In the genomic region with DNA sequence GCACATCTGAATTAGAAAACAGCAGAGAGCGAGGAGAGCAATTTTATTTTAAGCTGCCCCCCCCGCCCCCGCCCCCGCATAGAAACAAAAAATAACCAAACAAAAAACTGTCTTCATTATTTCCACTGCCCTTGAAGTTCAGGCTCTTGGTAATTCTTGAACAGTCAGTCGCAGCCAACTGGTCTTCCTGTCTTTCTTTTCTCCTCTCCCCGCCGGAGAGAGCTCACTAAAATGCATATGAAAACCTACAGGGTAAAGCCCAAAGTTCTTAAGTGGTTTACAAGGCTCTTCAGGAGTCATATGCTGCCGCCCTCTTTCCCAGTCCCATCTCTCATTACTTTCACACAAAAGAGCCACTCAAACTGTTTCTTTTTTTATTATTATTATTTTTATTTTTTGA, we compare ENCODE assay signal across 16 cellular contexts. TPM values are rescaled to one million over a fixed set of nuclear protein-coding genes. Genes with fewer than 3 reads are reported as not detected.
DNase-seq lines count a peak whose midpoint lies in the region; ATAC-seq and TF ChIP-seq lines count a peak whose summit lies in the region.
"Had no signal": no experiment of that assay in that cellular context is flagged by ENCODE, and none has a peak within 500 bp of the region (broad histone marks: within the 10 kb centered on the region; RNA-seq: fewer than 3 reads in every experiment).

No MANE protein-coding gene starts in this region.

- no peak overlapping the region for H3K4me3 ChIP-seq in spleen

- H3K4me3 Mint-ChIP-seq in stimulated activated naive CD8-positive, alpha-beta T cell treated with anti-CD3 and anti-CD28 coated beads, Interleukin-15, amount 100 ng/mL, for 72 hours: peak overlapping the region; percentile 33 to 59
- H3K4me3 Mint-ChIP-seq in activated naive CD8-positive, alpha-beta T cell treated with anti-CD3 and anti-CD28 coated beads for 36 hours: peak overlapping the region; percentile 34
- H3K4me3 Mint-ChIP-seq in naive B cell: peak overlapping the region; percentile 49 to 93 (median 80)

- ATAC-seq in stimulated activated naive CD8-positive, alpha-beta T cell treated with anti-CD3 and anti-CD28 coated beads, Interleukin-15, amount 100 ng/mL, for 72 hours: no peak
- ATAC-seq in stimulated activated naive CD8-positive, alpha-beta T cell treated with anti-CD3 and anti-CD28 coated beads, Interleukin-15, Interleukin-2, amounts not matched to agents 100 U/mL and 50 U/mL, for 24 hours: no peak
- ATAC-seq in naive B cell (ENCODE audit: low read depth in 2 of 2) (no peak), GM21360 (IDR thresholded peaks at IDR 0.05; ENCODE audit: unreplicated experiment) (no peak)

- intact Hi-C loops in spleen (cut with DNase I; ENCODE audit: low total_unique reads): no loop called here

- no peak for TF ChIP-seq CTCF in spleen (IDR thresholded peaks at IDR 0.05 in 8 of 11, conservative IDR thresholded peaks at IDR 0.05 in 3 of 11)

- 53 to 74% (median 62%) methylated on average over 8 of the region's 8 CpGs for WGBS in spleen, 5 donors

- peaks cover 39% of the 10 kb centered on the region for H3K27me3 Mint-ChIP-seq in stimulated activated naive CD8-positive, alpha-beta T cell treated with anti-CD3 and anti-CD28 coated beads, Interleukin-15, amount 100 ng/mL, for 72 hours
- H3K27me3 Mint-ChIP-seq in activated naive CD8-positive, alpha-beta T cell treated with anti-CD3 and anti-CD28 coated beads for 36 hours: peaks cover 26% of the 10 kb centered on the region
- peaks cover 6 to 22% (median 20%) of the 10 kb centered on the region in 3 donors for H3K27me3 Mint-ChIP-seq in naive B cell

- no peak overlapping the region for H3K27ac Mint-ChIP-seq in stimulated activated naive CD8-positive, alpha-beta T cell treated with anti-CD3 and anti-CD28 coated beads, Interleukin-15, amount 100 ng/mL, for 72 hours
- H3K27ac Mint-ChIP-seq in activated naive CD8-positive, alpha-beta T cell treated with anti-CD3 and anti-CD28 coated beads for 36 hours: no peak overlapping the region
- H3K27ac Mint-ChIP-seq in naive B cell: peak overlapping the region in 1 of 6 donors; percentile 57

- DNase-seq in stimulated activated naive CD8-positive, alpha-beta T cell treated with anti-CD3 and anti-CD28 coated beads, Interleukin-15, amount 100 ng/mL, for 72 hours: no peak
- no peak for DNase-seq in stimulated activated naive CD8-positive, alpha-beta T cell treated with anti-CD3 and anti-CD28 coated beads, Interleukin-15, Interleukin-2, amounts not matched to agents 100 U/mL and 50 U/mL, for 24 hours
- DNase-seq in activated naive CD8-positive, alpha-beta T cell treated with anti-CD3 and anti-CD28 coated beads for 36 hours: no peak
- DNase-seq in naive B cell (no peak), spleen (no peak), DMS114 treated with DMSO at 0.1 percent for 48 hours (lab: John Stamatoyannopoulos, UW; ENCODE audit: unreplicated experiment) (no peak)
- DNase-seq in central memory CD4-positive, alpha-beta T cell: no peak
- DNase-seq: BE2C, islet precursor cell, NCI-H187 treated with DMSO at 0.1 percent for 48 hours, uterus had no signal

- H3K27ac ChIP-seq in spleen: no peak overlapping the region
- H3K27ac ChIP-seq: SJSA1, VCaP had no signal

- no peaks in the 10 kb centered on the region for H3K36me3 Mint-ChIP-seq in activated naive CD8-positive, alpha-beta T cell treated with anti-CD3 and anti-CD28 coated beads for 36 hours
- no peaks in the 10 kb centered on the region for H3K36me3 Mint-ChIP-seq in naive B cell

- H3K27me3 ChIP-seq in spleen (replicated peaks in 1 of 7): peaks cover 0 to 24% (median 0%) of the 10 kb centered on the region in 7 donors
- H3K27me3 ChIP-seq: gastroesophageal sphincter, uterus had no signal

- H3K9me3 ChIP-seq in spleen: no peaks in the 10 kb centered on the region
- H3K9me3 ChIP-seq: BE2C, gastroesophageal sphincter, SJSA1, uterus had no signal

- H3K4me1 Mint-ChIP-seq in stimulated activated naive CD8-positive, alpha-beta T cell treated with anti-CD3 and anti-CD28 coated beads, Interleukin-15, amount 100 ng/mL, for 72 hours: peaks cover 20% of the 10 kb centered on the region
- H3K4me1 Mint-ChIP-seq in activated naive CD8-positive, alpha-beta T cell treated with anti-CD3 and anti-CD28 coated beads for 36 hours: peaks cover 14% of the 10 kb centered on the region
- peaks cover 15 to 23% (median 18%) of the 10 kb centered on the region in 3 donors for H3K4me1 Mint-ChIP-seq in naive B cell

- TF ChIP-seq POLR2A in spleen (IDR thresholded peaks at IDR 0.05): no peak

- peaks cover 6 to 36% (median 23%) of the 10 kb centered on the region in 6 donors for H3K4me1 ChIP-seq in spleen
- H3K4me1 ChIP-seq: BE2C, uterus had no signal

- no peaks in the 10 kb centered on the region for H3K9me3 Mint-ChIP-seq in stimulated activated naive CD8-positive, alpha-beta T cell treated with anti-CD3 and anti-CD28 coated beads, Interleukin-15, amount 100 ng/mL, for 72 hours
- H3K9me3 Mint-ChIP-seq in activated naive CD8-positive, alpha-beta T cell treated with anti-CD3 and anti-CD28 coated beads for 36 hours: no peaks in the 10 kb centered on the region
- no peaks in the 10 kb centered on the region for H3K9me3 Mint-ChIP-seq in naive B cell

- H3K36me3 ChIP-seq in spleen: no peaks in the 10 kb centered on the region
- H3K36me3 ChIP-seq: BE2C, gastroesophageal sphincter, SJSA1, uterus had no signal

RNA-seq across cellular contexts. Expression of a gene that starts 1.1 kb away (rescaled TPM):
- under 1 TPM; 0.58 to 0.64 TPM for total RNA-seq in activated naive CD8-positive, alpha-beta T cell treated with anti-CD3 and anti-CD28 coated beads for 36 hours
- polyA plus RNA-seq in naive B cell (ENCODE audit: low read depth in 6 of 6) (not detected), spleen (under 1 TPM; 0.38 to 0.65 (median 0.57) TPM)
- 1 to 10 TPM in 1 of 7 donors, under 1 TPM in 6; 0.26 to 1.3 (median 0.47) TPM for total RNA-seq in spleen
- total RNA-seq: Daoy, SJSA1 had no signal

RNA-seq across cellular contexts. Expression of a gene that starts 23.0 kb away (rescaled TPM):
- 1 to 10 TPM in 1 of 2 experiments, under 1 TPM in 1; 0.97 to 1.2 TPM for total RNA-seq in activated naive CD8-positive, alpha-beta T cell treated with anti-CD3 and anti-CD28 coated beads for 36 hours
- polyA plus RNA-seq in naive B cell (ENCODE audit: low read depth in 6 of 6): under 1 TPM in 1 of 6 donors, not detected in 5; 0.20 TPM
- 1 to 10 TPM in 6 of 7 donors, under 1 TPM in 1; 0.69 to 5.3 (median 3.0) TPM for total RNA-seq in spleen
- polyA plus RNA-seq in spleen: 1 to 10 TPM; 1.0 to 2.1 (median 2.0) TPM

RNA-seq across cellular contexts. Expression of a gene that starts 27.9 kb away (rescaled TPM):
- 10 to 100 TPM; 14.7 to 16.4 TPM for total RNA-seq in activated naive CD8-positive, alpha-beta T cell treated with anti-CD3 and anti-CD28 coated beads for 36 hours
- polyA plus RNA-seq in naive B cell (ENCODE audit: low read depth in 6 of 6) (10 to 100 TPM in 3 of 6 donors, 1 to 10 TPM in 3; 9.2 to 17.0 (median 10.9) TPM), spleen (10 to 100 TPM; 10.1 to 16.9 (median 11.7) TPM)
- total RNA-seq in spleen: 10 to 100 TPM; 20.1 to 29.5 (median 26.2) TPM

RNA-seq across cellular contexts. Expression of a gene that starts 31.7 kb away (rescaled TPM):
- 10 to 100 TPM; 33.6 to 33.8 TPM for total RNA-seq in activated naive CD8-positive, alpha-beta T cell treated with anti-CD3 and anti-CD28 coated beads for 36 hours
- 10 to 100 TPM; 37.9 to 50.8 (median 49.6) TPM for polyA plus RNA-seq in naive B cell (ENCODE audit: low read depth in 6 of 6)
- 10 to 100 TPM; 23.4 to 35.4 (median 32.3) TPM for total RNA-seq in spleen
- polyA plus RNA-seq in spleen: 10 to 100 TPM; 20.3 to 28.0 (median 26.7) TPM

RNA-seq across cellular contexts. Expression of a gene that starts 40.5 kb away (rescaled TPM):
- 100 to 1,000 TPM; 345 to 349 TPM for total RNA-seq in activated naive CD8-positive, alpha-beta T cell treated with anti-CD3 and anti-CD28 coated beads for 36 hours
- polyA plus RNA-seq in naive B cell (ENCODE audit: low read depth in 6 of 6) (100 to 1,000 TPM; 140 to 220 (median 158) TPM), spleen (100 to 1,000 TPM in 2 of 3 donors, 10 to 100 TPM in 1; 87.0 to 117 (median 101) TPM)
- total RNA-seq in spleen: 100 to 1,000 TPM; 111 to 187 (median 122) TPM
